16 cellular contexts compared by ENCODE assay signal in the genomic region with DNA sequence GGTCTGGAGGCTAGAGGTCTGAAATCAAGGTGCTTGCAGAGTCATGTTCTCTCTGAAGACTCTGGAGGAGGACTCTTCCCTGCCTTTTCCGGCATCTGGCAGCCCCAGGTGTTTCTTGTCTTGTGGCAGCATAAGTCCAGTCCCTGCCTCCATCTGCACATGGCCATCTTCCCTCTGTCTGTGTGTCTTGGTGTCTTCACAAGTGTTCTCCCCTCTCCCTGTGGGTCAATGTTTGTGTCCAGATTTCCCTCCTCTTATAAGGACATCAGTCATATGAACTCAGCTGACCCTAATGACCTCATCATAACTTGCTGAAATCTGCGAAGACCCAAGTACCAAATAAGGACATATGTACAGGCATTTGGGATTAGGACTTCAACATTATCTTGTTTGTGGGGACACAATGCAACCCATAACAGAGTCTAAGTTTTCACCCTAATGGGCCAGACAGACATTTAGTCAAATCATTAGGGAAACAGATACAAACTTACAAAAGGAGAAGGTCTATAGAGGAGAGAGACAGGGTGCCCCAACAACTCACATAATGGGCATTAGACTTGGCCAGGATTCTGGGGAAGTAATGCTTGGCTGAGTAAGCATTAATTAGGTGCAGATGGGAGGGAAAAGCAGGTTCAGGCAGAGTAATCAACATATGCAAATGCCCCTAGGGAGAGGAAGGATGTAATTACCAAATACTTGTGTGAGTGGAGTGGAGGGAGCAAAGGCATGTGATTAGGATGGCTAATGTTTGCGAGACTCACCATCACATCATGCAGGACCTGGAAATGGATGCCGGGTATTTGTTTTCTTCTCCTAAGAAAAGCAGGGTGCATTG.
DNase-seq lines count a peak whose midpoint lies in the region; ATAC-seq and TF ChIP-seq lines count a peak whose summit lies in the region.
"Had no signal": no experiment of that assay in that cellular context is flagged by ENCODE, and none has a peak within 500 bp of the region (broad histone marks: within the 10 kb centered on the region; RNA-seq: fewer than 3 reads in every experiment).

No MANE protein-coding gene starts in this region.

- TF ChIP-seq RAD21 in Ishikawa (IDR thresholded peaks at IDR 0.05; ENCODE audit: low read depth), result no peak

- peaks cover 0 to 4% (median 0%) of the 10 kb centered on the region in 7 donors for H3K9me3 Mint-ChIP-seq in CD14-positive monocyte
- no peaks in the 10 kb centered on the region for H3K9me3 Mint-ChIP-seq in memory B cell
- H3K9me3 Mint-ChIP-seq: activated CD4-positive, alpha-beta memory T cell treated with anti-CD3 and anti-CD28 coated beads, Interleukin-2, amount 10 ng/mL, durations not matched to agents 7 days and 5 days; central memory CD8-positive, alpha-beta T cell had no signal

- peak; percentile 48 for ATAC-seq in memory B cell (ENCODE audit: low read depth)
- ATAC-seq in left lobe of liver, result no peak
- ATAC-seq in HG03457 (IDR thresholded peaks at IDR 0.05; ENCODE audit: unreplicated experiment), result no peak
- ATAC-seq: naive thymus-derived CD8-positive, alpha-beta T cell; PC-3; T-helper 17 cell had no signal

- intact Hi-C loops in CD14-positive monocyte (cut with micrococcal nuclease), result no loop called here

- H3K27me3 Mint-ChIP-seq in CD14-positive monocyte (ENCODE audit: low read depth in 3 of 3) (peaks cover 0 to 2% (median 2%) of the 10 kb centered on the region in 3 donors), memory B cell (peaks cover 2% of the 10 kb centered on the region)
- H3K27me3 Mint-ChIP-seq: activated CD4-positive, alpha-beta memory T cell treated with anti-CD3 and anti-CD28 coated beads, Interleukin-2, amount 10 ng/mL, durations not matched to agents 7 days and 5 days; central memory CD8-positive, alpha-beta T cell; naive thymus-derived CD8-positive, alpha-beta T cell had no signal

- no peak overlapping the region for H3K4me3 Mint-ChIP-seq in CD14-positive monocyte
- H3K4me3 Mint-ChIP-seq in memory B cell, result peak overlapping the region; percentile 21
- H3K4me3 Mint-ChIP-seq: activated CD4-positive, alpha-beta memory T cell treated with anti-CD3 and anti-CD28 coated beads, Interleukin-2, amount 10 ng/mL, durations not matched to agents 7 days and 5 days; central memory CD8-positive, alpha-beta T cell; T-helper 17 cell had no signal

- H3K36me3 Mint-ChIP-seq in CD14-positive monocyte, result no peaks in the 10 kb centered on the region
- H3K36me3 Mint-ChIP-seq in memory B cell, result no peaks in the 10 kb centered on the region
- H3K36me3 Mint-ChIP-seq: naive thymus-derived CD8-positive, alpha-beta T cell had no signal

- TF ChIP-seq EP300 in Ishikawa (IDR thresholded peaks at IDR 0.05; ENCODE audit: borderline replicate concordance), result no peak

- peak overlapping the region in 4 of 7 donors; percentile 13 to 25 (median 14) for H3K27ac Mint-ChIP-seq in CD14-positive monocyte
- H3K27ac Mint-ChIP-seq in memory B cell, result no peak overlapping the region
- H3K27ac Mint-ChIP-seq: activated CD4-positive, alpha-beta memory T cell treated with anti-CD3 and anti-CD28 coated beads, Interleukin-2, amount 10 ng/mL, durations not matched to agents 7 days and 5 days; naive thymus-derived CD8-positive, alpha-beta T cell; T-helper 17 cell had no signal

- no peak for DNase-seq in CD14-positive monocyte (ENCODE audit: low spot score)
- DNase-seq in RPMI7951 (ENCODE audit: low read depth), result peak; percentile 78
- DNase-seq in memory B cell (ENCODE audit: low spot score in 2 of 2), result no peak
- no peak for DNase-seq in left lobe of liver (ENCODE audit: low spot score)
- no peak for DNase-seq in activated CD4-positive, alpha-beta T cell treated with anti-CD3 and anti-CD28 coated beads, Interleukin-2, amount 50 U/mL, for 4 hours
- DNase-seq in GF-D8 (lab: John Stamatoyannopoulos, UW), result no peak
- DNase-seq: activated CD4-positive, alpha-beta memory T cell treated with anti-CD3 and anti-CD28 coated beads, Interleukin-2, amount 10 ng/mL, durations not matched to agents 7 days and 5 days; activated naive CD4-positive, alpha-beta T cell treated with anti-CD3 and anti-CD28 coated beads, Interleukin-2, amount 50 U/mL, for 16 hours; Calu3; naive thymus-derived CD8-positive, alpha-beta T cell; NCI-H146; PC-3; T-helper 17 cell had no signal

- TF ChIP-seq CTCF in CD14-positive monocyte (IDR thresholded peaks at IDR 0.05), result no peak

- H3K4me1 Mint-ChIP-seq in CD14-positive monocyte (peaks cover 23% of the 10 kb centered on the region), memory B cell (peaks cover 17% of the 10 kb centered on the region)
- H3K4me1 Mint-ChIP-seq: activated CD4-positive, alpha-beta memory T cell treated with anti-CD3 and anti-CD28 coated beads, Interleukin-2, amount 10 ng/mL, durations not matched to agents 7 days and 5 days had no signal

TF ChIP-seq in Ishikawa, 13 proteins besides CTCF, POLR2A, EP300 and RAD21:
- 0 out of 2 replicates have a peak, but pooled peaks have one; percentile 5 for TF ChIP-seq NFIC (IDR thresholded peaks at IDR 0.05)
- TF ChIP-seq, protein P1, sequence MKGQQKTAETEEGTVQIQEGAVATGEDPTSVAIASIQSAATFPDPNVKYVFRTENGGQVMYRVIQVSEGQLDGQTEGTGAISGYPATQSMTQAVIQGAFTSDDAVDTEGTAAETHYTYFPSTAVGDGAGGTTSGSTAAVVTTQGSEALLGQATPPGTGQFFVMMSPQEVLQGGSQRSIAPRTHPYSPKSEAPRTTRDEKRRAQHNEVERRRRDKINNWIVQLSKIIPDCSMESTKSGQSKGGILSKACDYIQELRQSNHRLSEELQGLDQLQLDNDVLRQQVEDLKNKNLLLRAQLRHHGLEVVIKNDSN (IDR thresholded peaks at IDR 0.05), result no peak
